ENCODE assay signal across 1 cellular context in genomic region chr3:194395201-194395600, GRCh38.
TF ChIP-seq lines count a peak whose summit lies in the region.

No MANE protein-coding gene starts in this region.

TF ChIP-seq in IMR-90, 13 proteins besides CTCF, POLR2A, EP300 and RAD21:
- no peak for TF ChIP-seq NFE2L2 (IDR thresholded peaks at IDR 0.05; ENCODE audit: low read depth, low read length)
- no peak for TF ChIP-seq RFX5 (IDR thresholded peaks at IDR 0.05; ENCODE audit: low read depth, low read length)
- no peak for TF ChIP-seq FOS (IDR thresholded peaks at IDR 0.05; ENCODE audit: low read depth, low read length)
- no peak for TF ChIP-seq CEBPB (IDR thresholded peaks at IDR 0.05; ENCODE audit: low read depth, low read length)
- no peak for TF ChIP-seq USF2 (IDR thresholded peaks at IDR 0.05; ENCODE audit: low read depth, low read length)
- TF ChIP-seq MXI1 (IDR thresholded peaks at IDR 0.05; ENCODE audit: borderline replicate concordance, low read depth, low read length): no peak
- no peak for TF ChIP-seq ELK1 (IDR thresholded peaks at IDR 0.05; ENCODE audit: borderline replicate concordance, low read depth, low read length)
- no peak for TF ChIP-seq BHLHE40 (IDR thresholded peaks at IDR 0.05; ENCODE audit: low read depth, low read length)
- no peak for TF ChIP-seq SMC3 (IDR thresholded peaks at IDR 0.05; ENCODE audit: low read depth, low read length)
- no peak for TF ChIP-seq CHD1 (IDR thresholded peaks at IDR 0.05; ENCODE audit: low read depth, low read length)
- no peak for TF ChIP-seq RCOR1 (IDR thresholded peaks at IDR 0.05; ENCODE audit: insufficient replicate concordance, low read length)
- no peak for TF ChIP-seq MAFK (IDR thresholded peaks at IDR 0.05; ENCODE audit: low read depth, low read length)
- TF ChIP-seq MAZ (IDR thresholded peaks at IDR 0.05; ENCODE audit: borderline replicate concordance, low read depth, low read length): no peak
